In genomic region chr5:72290356-72291133, GRCh38 we compare ENCODE assay signal across 26 cellular contexts. TPM values are rescaled to one million over a fixed set of nuclear protein-coding genes. Genes with fewer than 3 reads are reported as not detected.
DNase-seq lines count a peak whose midpoint lies in the region; ATAC-seq and TF ChIP-seq lines count a peak whose summit lies in the region.
"Had no signal": no experiment of that assay in that cellular context is flagged by ENCODE, and none has a peak within 500 bp of the region (broad histone marks: within the 10 kb centered on the region; RNA-seq: fewer than 3 reads in every experiment).

No MANE protein-coding gene starts in this region.

- H3K27me3 Mint-ChIP-seq in glutamatergic neuron (ENCODE audit: unreplicated experiment) = no peaks in the 10 kb centered on the region
- no peaks in the 10 kb centered on the region for H3K27me3 Mint-ChIP-seq in GM23338 (ENCODE audit: insufficient read depth, low read depth, poor library complexity)

- H2AFZ ChIP-seq in GM23338 = no peak overlapping the region
- H2AFZ ChIP-seq: hepatocyte had no signal

- H3K79me2 ChIP-seq in GM23338 (replicated peaks; ENCODE audit: insufficient read depth) = no peaks in the 10 kb centered on the region
- H3K79me2 ChIP-seq: hepatocyte had no signal

- peak; percentile 28 for DNase-seq in NCI-H2171 treated with DMSO at 0.1 percent for 48 hours (lab: John Stamatoyannopoulos, UW)
- no peak for DNase-seq in NCI-H2171 (lab: John Stamatoyannopoulos, UW)
- peak; percentile 74 for DNase-seq in adipocyte (ENCODE audit: low read depth)
- DNase-seq in glutamatergic neuron = no peak
- no peak for DNase-seq in aorta
- DNase-seq in GM23338 (ENCODE audit: low spot score) = no peak
- DNase-seq in central memory CD4-positive, alpha-beta T cell = no peak
- DNase-seq: 8988T; activated naive CD4-positive, alpha-beta T cell treated with anti-CD3 and anti-CD28 coated beads for 36 hours; activated T-cell treated with anti-CD3 and anti-CD28 coated beads, Interleukin-2, amount 50 U/mL, for 48 hours; anterior cingulate cortex; BE2C; EL; NCI-H2081 treated with DMSO at 0.1 percent for 48 hours; NCI-H524; right cardiac atrium; RPMI8226; SK-N-SH; stimulated activated CD4-positive, alpha-beta T cell treated with anti-CD3 and anti-CD28 coated beads, Interleukin-15, amount 100 ng/mL, for 24 hours; T-helper 9 cell; uterus had no signal

- H3F3A ChIP-seq in GM23338 (replicated peaks; ENCODE audit: low read depth) = no peaks in the 10 kb centered on the region

- H3K27me3 ChIP-seq in adipocyte (replicated peaks; ENCODE audit: control insufficient read depth, insufficient read depth, low read length) = no peaks in the 10 kb centered on the region
- no peaks in the 10 kb centered on the region for H3K27me3 ChIP-seq in aorta (ENCODE audit: control insufficient read depth in 1 of 2, insufficient read depth in 2 of 2, low read length in 1 of 2)
- no peaks in the 10 kb centered on the region for H3K27me3 ChIP-seq in GM23338 (ENCODE audit: insufficient read depth)
- H3K27me3 ChIP-seq: BE2C, hepatocyte, uterus had no signal

- intact Hi-C loops in aorta (cut with DNase I) = no loop called here

- H3K36me3 ChIP-seq in adipocyte (ENCODE audit: control insufficient read depth, insufficient read depth, low read length, severe bottlenecking) = peaks cover 24% of the 10 kb centered on the region
- H3K36me3 ChIP-seq in aorta (ENCODE audit: control insufficient read depth in 1 of 2, insufficient read depth in 2 of 2, low read length in 1 of 2) = no peaks in the 10 kb centered on the region
- H3K36me3 ChIP-seq in GM23338 (ENCODE audit: insufficient read depth) = peaks cover 13% of the 10 kb centered on the region; the same call in 1 of the 2 replicates
- H3K36me3 ChIP-seq: uterus had no signal

- no peak for TF ChIP-seq CTCF in glutamatergic neuron (IDR thresholded peaks at IDR 0.05; ENCODE audit: partially characterized antibody, unreplicated experiment)
- TF ChIP-seq CTCF in GM23338 (conservative IDR thresholded peaks at IDR 0.05; ENCODE audit: low read depth in 2 of 2) = no peak

- H3K27ac ChIP-seq in aorta (ENCODE audit: low read depth in 1 of 2, low read length in 2 of 2) (peak overlapping the region; percentile 37 to 40), GM23338 (ENCODE audit: low read depth) (no peak overlapping the region)
- H3K27ac ChIP-seq: hepatocyte, uterus had no signal

- H3K9ac ChIP-seq in adipocyte (ENCODE audit: low read length) = no peak overlapping the region
- H3K9ac ChIP-seq: SK-N-SH had no signal

- no peak overlapping the region for H3K4me3 ChIP-seq in adipocyte (ENCODE audit: low read length)
- H3K4me3 ChIP-seq in aorta (ENCODE audit: low read length in 2 of 2) = no peak overlapping the region
- no peak overlapping the region for H3K4me3 ChIP-seq in GM23338
- H3K4me3 ChIP-seq: hepatocyte, K562, lung, uterus had no signal

- H4K20me1 ChIP-seq in GM23338 (replicated peaks; ENCODE audit: insufficient read depth) = no peaks in the 10 kb centered on the region

- peak overlapping the region; percentile 80 for H3K27ac Mint-ChIP-seq in glutamatergic neuron (ENCODE audit: unreplicated experiment)
- no peak overlapping the region for H3K27ac Mint-ChIP-seq in GM23338
- H3K27ac Mint-ChIP-seq: activated naive CD4-positive, alpha-beta T cell treated with anti-CD3 and anti-CD28 coated beads for 36 hours had no signal

- peaks cover 23% of the 10 kb centered on the region for H3K4me1 ChIP-seq in adipocyte (ENCODE audit: control insufficient read depth, insufficient read depth, low read length)
- H3K4me1 ChIP-seq in aorta (ENCODE audit: control insufficient read depth in 1 of 2, insufficient read depth in 2 of 2, low read length in 2 of 2) = peaks cover 0 to 4% of the 10 kb centered on the region in 2 donors
- peaks cover 14% of the 10 kb centered on the region for H3K4me1 ChIP-seq in GM23338 (ENCODE audit: insufficient read depth)
- H3K4me1 ChIP-seq: BE2C, uterus had no signal

- no peak overlapping the region for H3K4me3 Mint-ChIP-seq in glutamatergic neuron (ENCODE audit: unreplicated experiment)
- H3K4me3 Mint-ChIP-seq in GM23338 = no peak overlapping the region
- H3K4me3 Mint-ChIP-seq: activated naive CD4-positive, alpha-beta T cell treated with anti-CD3 and anti-CD28 coated beads for 36 hours had no signal

- ATAC-seq in aorta (ENCODE audit: low FRiP score) (no peak), GM23338 (no peak), GM18907 (IDR thresholded peaks at IDR 0.05; ENCODE audit: unreplicated experiment) (no peak)
- ATAC-seq: activated CD4-positive, CD25-positive, alpha-beta regulatory T cell treated with anti-CD3 and anti-CD28 coated beads, Interleukin-2, amount 50 U/mL, for 24 hours; K562; right cardiac atrium had no signal

- no peak overlapping the region for H3K4me2 ChIP-seq in GM23338
- H3K4me2 ChIP-seq: hepatocyte, SK-N-SH had no signal

- H3K9me2 ChIP-seq in GM23338 (ENCODE audit: insufficient read depth) = no peaks in the 10 kb centered on the region
- H3K9me2 ChIP-seq: SK-N-SH had no signal

- H3K4me1 Mint-ChIP-seq in glutamatergic neuron (ENCODE audit: low read depth, unreplicated experiment) (peaks cover 47% of the 10 kb centered on the region), GM23338 (peaks cover 10% of the 10 kb centered on the region; the same call in 2 of the 3 replicates)

- 66 to 81% methylated on average over 6 of the region's 6 CpGs for WGBS in aorta, 2 donors

- H3K9me3 Mint-ChIP-seq in glutamatergic neuron (ENCODE audit: unreplicated experiment) = peaks cover 2% of the 10 kb centered on the region
- no peaks in the 10 kb centered on the region for H3K9me3 Mint-ChIP-seq in GM23338
- H3K9me3 Mint-ChIP-seq: activated naive CD4-positive, alpha-beta T cell treated with anti-CD3 and anti-CD28 coated beads for 36 hours had no signal

- H3K36me3 Mint-ChIP-seq in glutamatergic neuron (ENCODE audit: unreplicated experiment) (no peaks in the 10 kb centered on the region), GM23338 (ENCODE audit: low read depth) (peaks cover 29% of the 10 kb centered on the region)

- no peaks in the 10 kb centered on the region for H3K9me3 ChIP-seq in adipocyte (ENCODE audit: control insufficient read depth, low read length)
- no peaks in the 10 kb centered on the region for H3K9me3 ChIP-seq in aorta (ENCODE audit: control insufficient read depth, low read length)
- H3K9me3 ChIP-seq: BE2C, SK-N-SH, uterus had no signal

TF ChIP-seq in GM23338, 12 proteins besides CTCF, POLR2A, EP300 and RAD21 (continues in another document):
- TF ChIP-seq STAT1 (IDR thresholded peaks at IDR 0.05; ENCODE audit: unreplicated experiment) = no peak
- TF ChIP-seq ZNF331 (CRISPR knock-in tag; IDR thresholded peaks at IDR 0.05; ENCODE audit: low read depth) = no peak
- TF ChIP-seq NANOG (IDR thresholded peaks at IDR 0.05; ENCODE audit: borderline replicate concordance) = no peak
- TF ChIP-seq ZNF114 (CRISPR knock-in tag; IDR thresholded peaks at IDR 0.05) = no peak
- no peak for TF ChIP-seq JUNB (IDR thresholded peaks at IDR 0.05; ENCODE audit: unreplicated experiment)
- no peak for TF ChIP-seq ETS1 (IDR thresholded peaks at IDR 0.05)
- TF ChIP-seq EZH2phosphoT487 (IDR thresholded peaks at IDR 0.05; ENCODE audit: unreplicated experiment) = no peak

RNA-seq across cellular contexts. Expression of gene MRPS27, which starts 29.5 kb away (rescaled TPM):
- total RNA-seq in glutamatergic neuron (ENCODE audit: unreplicated experiment) (30.1 TPM), aorta (10 to 100 TPM; 37.0 to 42.1 TPM)
- polyA plus RNA-seq in aorta (10 to 100 TPM; 22.5 to 32.4 TPM), GM23338 (2016; fragmentation: Nextera tagmentation; extraction: Ambion mirVana) (53.2 TPM in 2 replicates)
- total RNA-seq in GM23338 (2014; rRNA removed; shearing (Covaris generic)) = 128 and 141 TPM in 2 replicates

RNA-seq across cellular contexts. Expression of gene PTCD2, which starts 29.6 kb away (rescaled TPM):
- total RNA-seq in glutamatergic neuron (ENCODE audit: unreplicated experiment) (6.7 TPM), aorta (1 to 10 TPM; 4.2 to 9.3 TPM)
- polyA plus RNA-seq in aorta (1 to 10 TPM; 2.6 to 4.3 TPM), GM23338 (2016; fragmentation: Nextera tagmentation; extraction: Ambion mirVana) (4.3 and 8.8 TPM in 2 replicates)
- total RNA-seq in GM23338 (2014; rRNA removed; shearing (Covaris generic)) = 11.3 and 14.5 TPM in 2 replicates

Comparison
In these comparisons a context has a peak if more than half of its experiments do, and no peak if none do; other contexts are left out.
1. DNase-seq: peak in NCI-H2171 treated with DMSO at 0.1 percent for 48 hours (single experiment) and adipocyte (single experiment); none in NCI-H2171 (single experiment), glutamatergic neuron (single experiment), aorta (0 of 2), GM23338 (single experiment) and central memory CD4-positive, alpha-beta T cell (single experiment).